In genomic region chr19:52343548-52343947, GRCh38 we compare ENCODE assay signal across 8 cellular contexts. TPM values are rescaled to one million over a fixed set of nuclear protein-coding genes. Genes with fewer than 3 reads are reported as not detected.
A peak's percentile ranks its signal among the peaks of the same experiment; 100 is the strongest.
DNase-seq lines count a peak whose midpoint lies in the region; ATAC-seq and TF ChIP-seq lines count a peak whose summit lies in the region.

No MANE protein-coding gene starts in this region.

- CTCF ChIA-PET in activated CD8-positive, alpha-beta T cell treated with anti-CD3 and anti-CD28 coated beads for 36 hours (lab: Charles Lee): interaction anchor here (0.8 to 1.3 kb wide), 4 partner anchors 238 to 404 kb away, joined by 3 read pairs; no protein-coding TSS in a partner anchor

- no peaks in the 10 kb centered on the region for H3K27me3 Mint-ChIP-seq in activated CD8-positive, alpha-beta T cell treated with anti-CD3 and anti-CD28 coated beads for 36 hours

- peaks cover 5% of the 10 kb centered on the region for H3K9me3 Mint-ChIP-seq in activated CD8-positive, alpha-beta T cell treated with anti-CD3 and anti-CD28 coated beads for 36 hours

- H3K36me3 ChIP-seq in GM06990 (ENCODE audit: control insufficient read depth, insufficient read depth, low read length): no peaks in the 10 kb centered on the region

- peak; percentile 84 for ATAC-seq in activated CD8-positive, alpha-beta T cell treated with anti-CD3 and anti-CD28 coated beads for 36 hours
- ATAC-seq in HG03565 (IDR thresholded peaks at IDR 0.05; ENCODE audit: unreplicated experiment): no peak
- no peak for ATAC-seq in GM21526 (IDR thresholded peaks at IDR 0.05; ENCODE audit: low FRiP score, unreplicated experiment)
- ATAC-seq in GM21576 (IDR thresholded peaks at IDR 0.05; ENCODE audit: unreplicated experiment): no peak

- no peaks in the 10 kb centered on the region for H3K27me3 ChIP-seq in GM06990 (replicated peaks; ENCODE audit: control insufficient read depth, insufficient read depth, low read length)

- POLR2A ChIA-PET in activated CD8-positive, alpha-beta T cell treated with anti-CD3 and anti-CD28 coated beads for 36 hours (lab: Charles Lee): no interaction called here

- H3K36me3 Mint-ChIP-seq in activated CD8-positive, alpha-beta T cell treated with anti-CD3 and anti-CD28 coated beads for 36 hours (ENCODE audit: low read depth): peaks cover 5% of the 10 kb centered on the region

- H3K4me3 ChIP-seq in GM06990 (replicated peaks; ENCODE audit: low read depth, low read length): no peak overlapping the region

- peak; percentile 43 for TF ChIP-seq CTCF in GM06990 (IDR thresholded peaks at IDR 0.05; ENCODE audit: insufficient read depth, low read length, poor library complexity, severe bottlenecking)
- peak; percentile 73 for TF ChIP-seq CTCF in activated CD8-positive, alpha-beta T cell treated with anti-CD3 and anti-CD28 coated beads for 36 hours (IDR thresholded peaks at IDR 0.05)

- intact Hi-C loops in activated CD8-positive, alpha-beta T cell treated with anti-CD3 and anti-CD28 coated beads for 36 hours (cut with micrococcal nuclease): loop anchor here (5.0 kb wide), 1 partner anchor 404 kb away; no protein-coding TSS in a partner anchor

- H3K4me3 Mint-ChIP-seq in activated CD8-positive, alpha-beta T cell treated with anti-CD3 and anti-CD28 coated beads for 36 hours: no peak overlapping the region

- H3K27ac Mint-ChIP-seq in activated CD8-positive, alpha-beta T cell treated with anti-CD3 and anti-CD28 coated beads for 36 hours: no peak overlapping the region

- no peaks in the 10 kb centered on the region for H3K4me1 Mint-ChIP-seq in activated CD8-positive, alpha-beta T cell treated with anti-CD3 and anti-CD28 coated beads for 36 hours (ENCODE audit: low read depth)

- DNase-seq in GM06990 (ENCODE audit: extremely low read depth, insufficient read length): no peak
- peak; percentile 30 for DNase-seq in NCI-H128 (lab: John Stamatoyannopoulos, UW; ENCODE audit: unreplicated experiment)
- DNase-seq in activated CD8-positive, alpha-beta T cell treated with anti-CD3 and anti-CD28 coated beads for 36 hours: peak; percentile 77
- DNase-seq in erythroblast (lab: John Stamatoyannopoulos, UW): peak; percentile 64 to 69
- DNase-seq in nucleus accumbens (lab: John Stamatoyannopoulos, UW): peak in 37 of 56 donors; percentile 1 to 57 (median 10)

- TF ChIP-seq POLR2A in erythroblast (IDR thresholded peaks at IDR 0.05; ENCODE audit: low read length): no peak

RNA-seq across cellular contexts. Expression of gene ZNF610, which starts 7.5 kb away (rescaled TPM):
- 1 to 10 TPM; 1.4 to 3.2 TPM for total RNA-seq in activated CD8-positive, alpha-beta T cell treated with anti-CD3 and anti-CD28 coated beads for 36 hours

RNA-seq across cellular contexts. Expression of gene ZNF880, which starts 26.2 kb away (rescaled TPM):
- total RNA-seq in activated CD8-positive, alpha-beta T cell treated with anti-CD3 and anti-CD28 coated beads for 36 hours: 10 to 100 TPM; 18.1 to 20.4 TPM

RNA-seq across cellular contexts. Expression of gene ZNF480, which starts 46.6 kb away (rescaled TPM):
- total RNA-seq in activated CD8-positive, alpha-beta T cell treated with anti-CD3 and anti-CD28 coated beads for 36 hours: 1 to 10 TPM; 2.6 to 3.2 TPM

RNA-seq across cellular contexts. Expression of gene ZNF528, which starts 54.1 kb away (rescaled TPM):
- total RNA-seq in activated CD8-positive, alpha-beta T cell treated with anti-CD3 and anti-CD28 coated beads for 36 hours: 1 to 10 TPM; 6.8 to 8.3 TPM
